In the genomic region with DNA sequence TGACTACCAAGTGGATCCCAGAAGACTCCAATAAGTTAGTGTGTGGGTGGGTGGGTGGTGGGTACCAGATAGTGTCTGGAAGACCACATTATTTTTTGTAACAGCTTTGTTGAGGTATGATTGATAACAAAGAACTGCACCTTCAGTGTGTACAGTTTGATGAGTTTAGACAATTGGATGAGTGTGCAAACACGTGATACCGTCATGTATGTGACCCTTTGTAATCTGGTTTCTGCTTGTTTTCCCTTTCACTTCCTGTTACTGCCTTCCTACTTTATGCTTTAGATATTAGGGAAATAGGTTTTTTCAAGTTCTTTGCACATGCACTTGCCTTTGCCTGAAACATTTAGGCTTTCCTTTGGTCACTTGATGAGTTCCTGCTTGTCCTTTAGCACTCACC, we compare ENCODE assay signal across 9 cellular contexts. TPM values are rescaled to one million over a fixed set of nuclear protein-coding genes. Genes with fewer than 3 reads are reported as not detected.
DNase-seq lines count a peak whose midpoint lies in the region; ATAC-seq and TF ChIP-seq lines count a peak whose summit lies in the region.
"Had no signal": no experiment of that assay in that cellular context is flagged by ENCODE, and none has a peak within 500 bp of the region (broad histone marks: within the 10 kb centered on the region; RNA-seq: fewer than 3 reads in every experiment).

No MANE protein-coding gene starts in this region.

- peaks cover 48% of the 10 kb centered on the region for H3K36me3 ChIP-seq in right atrium auricular region
- H3K36me3 ChIP-seq in OCI-LY3 (replicated peaks; ENCODE audit: low read depth, low read length): peaks cover 59% of the 10 kb centered on the region
- peaks cover 0 to 52% (median 34%) of the 10 kb centered on the region in 4 donors for H3K36me3 ChIP-seq in upper lobe of left lung

- H3K4me3 ChIP-seq in right atrium auricular region: no peak overlapping the region
- no peak overlapping the region for H3K4me3 ChIP-seq in OCI-LY3 (ENCODE audit: low read length)
- H3K4me3 ChIP-seq in epithelial cell of esophagus (ENCODE audit: low read length): no peak overlapping the region
- H3K4me3 ChIP-seq in upper lobe of left lung: no peak overlapping the region
- H3K4me3 ChIP-seq: esophagus squamous epithelium had no signal

- DNase-seq in Right ventricle myocardium superior (no peak), right atrium auricular region (ENCODE audit: low spot score) (no peak), epithelial cell of esophagus (ENCODE audit: low read depth) (peak; percentile 24), upper lobe of left lung (no peak), GDM1 (lab: John Stamatoyannopoulos, UW) (no peak)
- DNase-seq: esophagus squamous epithelium had no signal

- H3K79me2 ChIP-seq in OCI-LY3 (ENCODE audit: low read length): peaks cover 44% of the 10 kb centered on the region

- no peaks in the 10 kb centered on the region for H3K9me3 ChIP-seq in right atrium auricular region
- no peaks in the 10 kb centered on the region for H3K9me3 ChIP-seq in OCI-LY3 (ENCODE audit: insufficient read depth, low read length)
- H3K9me3 ChIP-seq in upper lobe of left lung: no peaks in the 10 kb centered on the region
- H3K9me3 ChIP-seq: esophagus squamous epithelium had no signal

- intact Hi-C loops in Right ventricle myocardium superior (cut with DNase I): loop anchor here (10.0 kb wide), 1 partner anchor 185 kb away; no protein-coding TSS in a partner anchor

- no peak for TF ChIP-seq POLR2A in upper lobe of left lung (IDR thresholded peaks at IDR 0.05)

- TF ChIP-seq CTCF in right atrium auricular region (IDR thresholded peaks at IDR 0.05) (no peak), OCI-LY3 (IDR thresholded peaks at IDR 0.05; ENCODE audit: low read depth, low read length) (no peak), epithelial cell of esophagus (IDR thresholded peaks at IDR 0.05; ENCODE audit: insufficient read depth, low read depth, low read length, missing control alignments) (no peak), upper lobe of left lung (IDR thresholded peaks at IDR 0.05) (no peak)

- no peak overlapping the region for H3K9ac ChIP-seq in OCI-LY3 (ENCODE audit: low read length)

- H3K4me2 ChIP-seq in OCI-LY3 (ENCODE audit: low read length): peak overlapping the region; percentile 21

- H3K4me1 ChIP-seq in right atrium auricular region (peaks cover 0 to 22% of the 10 kb centered on the region in 2 donors), OCI-LY3 (ENCODE audit: low read length) (peaks cover 36% of the 10 kb centered on the region), upper lobe of left lung (peaks cover 8 to 25% (median 17%) of the 10 kb centered on the region in 4 donors)

- ATAC-seq in Right ventricle myocardium superior (ENCODE audit: poor library complexity) (peak; percentile 3), upper lobe of left lung (ENCODE audit: low FRiP score in 2 of 2) (peak in 1 of 2 donors; percentile 68), GM18520 (IDR thresholded peaks at IDR 0.05; ENCODE audit: unreplicated experiment) (no peak), HG03025 (IDR thresholded peaks at IDR 0.05; ENCODE audit: low FRiP score, unreplicated experiment) (no peak)

- no peak for TF ChIP-seq EP300 in upper lobe of left lung (IDR thresholded peaks at IDR 0.05)

- no peak overlapping the region for H3K27ac ChIP-seq in right atrium auricular region
- H3K27ac ChIP-seq in OCI-LY3 (ENCODE audit: low read length): peak overlapping the region; percentile 49
- peak overlapping the region; percentile 3 to 55 (median 16) for H3K27ac ChIP-seq in upper lobe of left lung

- H3K27me3 ChIP-seq in right atrium auricular region: no peaks in the 10 kb centered on the region
- no peaks in the 10 kb centered on the region for H3K27me3 ChIP-seq in OCI-LY3 (ENCODE audit: low read depth, low read length)
- no peaks in the 10 kb centered on the region for H3K27me3 ChIP-seq in upper lobe of left lung
- H3K27me3 ChIP-seq: esophagus squamous epithelium had no signal

- 41 to 50% methylated on average over 2 of the region's 2 CpGs for WGBS in upper lobe of left lung, 2 donors

- peaks cover 46% of the 10 kb centered on the region for H4K20me1 ChIP-seq in OCI-LY3 (ENCODE audit: insufficient read depth, low read length)

- no peak overlapping the region for H2AFZ ChIP-seq in OCI-LY3 (ENCODE audit: low read depth, low read length)

RNA-seq across cellular contexts. Expression of gene RPL21, which starts 8.5 kb away (rescaled TPM):
- total RNA-seq in Right ventricle myocardium superior: 637 TPM
- total RNA-seq in right atrium auricular region: 100 to 1,000 TPM; 424 to 949 TPM
- 100 to 1,000 TPM; 158 to 853 (median 524) TPM for total RNA-seq in upper lobe of left lung

RNA-seq across cellular contexts. Expression of gene RASL11A, which starts 10.8 kb away (rescaled TPM):
- total RNA-seq in Right ventricle myocardium superior (9.9 TPM), right atrium auricular region (10 to 100 TPM in 1 of 2 donors, 1 to 10 TPM in 1; 9.3 to 16.3 TPM), upper lobe of left lung (10 to 100 TPM; 11.5 to 28.4 (median 17.0) TPM)

Comparison
In these comparisons a context has a peak if more than half of its experiments do, and no peak if none do; other contexts are left out.
1. H3K27ac ChIP-seq: peak in OCI-LY3 (single experiment) and upper lobe of left lung (4 of 4); none in right atrium auricular region (0 of 2).